17 cellular contexts compared by ENCODE assay signal in genomic region chr3:112365035-112365434, GRCh38. TPM values are rescaled to one million over a fixed set of nuclear protein-coding genes. Genes with fewer than 3 reads are reported as not detected.
DNase-seq lines count a peak whose midpoint lies in the region; ATAC-seq lines count a peak whose summit lies in the region.
"Had no signal": no experiment of that assay in that cellular context is flagged by ENCODE, and none has a peak within 500 bp of the region (broad histone marks: within the 10 kb centered on the region; RNA-seq: fewer than 3 reads in every experiment).

No MANE protein-coding gene starts in this region.

- no peak overlapping the region for H3K4me3 Mint-ChIP-seq in activated CD4-positive, alpha-beta T cell treated with anti-CD3 and anti-CD28 coated beads for 36 hours
- no peak overlapping the region for H3K4me3 Mint-ChIP-seq in activated naive CD8-positive, alpha-beta T cell treated with anti-CD3 and anti-CD28 coated beads for 36 hours

- DNase-seq in activated CD4-positive, alpha-beta T cell treated with anti-CD3 and anti-CD28 coated beads for 36 hours: no peak
- DNase-seq in activated CD4-positive, alpha-beta T cell treated with anti-CD3 and anti-CD28 coated beads for 1 hour: no peak
- DNase-seq in activated naive CD8-positive, alpha-beta T cell treated with anti-CD3 and anti-CD28 coated beads for 36 hours: no peak
- DNase-seq in renal cortical epithelial cell (ENCODE audit: low read depth): peak; percentile 66
- no peak for DNase-seq in middle frontal gyrus (ENCODE audit: extremely low spot score, low spot score)
- no peak for DNase-seq in glomerular visceral epithelial cell (ENCODE audit: extremely low spot score)
- DNase-seq in DMS 273 (lab: John Stamatoyannopoulos, UW; ENCODE audit: unreplicated experiment): no peak
- DNase-seq: activated CD4-positive, alpha-beta T cell treated with anti-CD3 and anti-CD28 coated beads, Interleukin-2, amount 50 U/mL, for 48 hours; amniotic stem cell; DMS 273 treated with DMSO at 0.1 percent for 48 hours; effector CD4-positive, alpha-beta T cell; NCI-H1694 treated with DMSO at 0.1 percent for 48 hours; NK-92 treated with Interleukin-12 subunit alpha and Interleukin-12 subunit beta, amount 100 ng/mL, for 24 hours; posterior cingulate gyrus; stimulated activated CD4-positive, alpha-beta T cell treated with anti-CD3 and anti-CD28 coated beads, Interleukin-4, amount 100 ng/mL, for 24 hours; substantia nigra had no signal

- CTCF ChIA-PET in activated CD4-positive, alpha-beta T cell treated with anti-CD3 and anti-CD28 coated beads for 36 hours (lab: Charles Lee): interaction anchor here (0.6 to 2.0 kb wide), 5 partner anchors 9 to 228 kb away, joined by 3 to 5 read pairs (median 3); no protein-coding TSS in a partner anchor

- POLR2A ChIA-PET in activated CD4-positive, alpha-beta T cell treated with anti-CD3 and anti-CD28 coated beads for 36 hours (lab: Charles Lee): interaction anchor here (0.7 kb wide), 1 partner anchor 18 kb away, joined by 3 read pairs; no protein-coding TSS in a partner anchor

- peaks cover 36% of the 10 kb centered on the region for H3K4me1 Mint-ChIP-seq in activated CD4-positive, alpha-beta T cell treated with anti-CD3 and anti-CD28 coated beads for 36 hours
- H3K4me1 Mint-ChIP-seq in activated naive CD8-positive, alpha-beta T cell treated with anti-CD3 and anti-CD28 coated beads for 36 hours: peaks cover 32% of the 10 kb centered on the region

- H3K27me3 Mint-ChIP-seq in activated CD4-positive, alpha-beta T cell treated with anti-CD3 and anti-CD28 coated beads for 36 hours: no peaks in the 10 kb centered on the region
- no peaks in the 10 kb centered on the region for H3K27me3 Mint-ChIP-seq in activated naive CD8-positive, alpha-beta T cell treated with anti-CD3 and anti-CD28 coated beads for 36 hours

- H3K27ac Mint-ChIP-seq in activated CD4-positive, alpha-beta T cell treated with anti-CD3 and anti-CD28 coated beads for 36 hours: peak overlapping the region; percentile 78
- H3K27ac Mint-ChIP-seq in activated naive CD8-positive, alpha-beta T cell treated with anti-CD3 and anti-CD28 coated beads for 36 hours: peak overlapping the region; percentile 22

- intact Hi-C loops in activated CD4-positive, alpha-beta T cell treated with anti-CD3 and anti-CD28 coated beads for 36 hours (cut with DNase I, micrococcal nuclease): no loop called here

- H3K36me3 Mint-ChIP-seq in activated CD4-positive, alpha-beta T cell treated with anti-CD3 and anti-CD28 coated beads for 36 hours (ENCODE audit: low read depth): peaks cover 38% of the 10 kb centered on the region
- peaks cover 53% of the 10 kb centered on the region for H3K36me3 Mint-ChIP-seq in activated naive CD8-positive, alpha-beta T cell treated with anti-CD3 and anti-CD28 coated beads for 36 hours

- no peaks in the 10 kb centered on the region for H3K9me3 Mint-ChIP-seq in activated CD4-positive, alpha-beta T cell treated with anti-CD3 and anti-CD28 coated beads for 36 hours (ENCODE audit: low read depth)
- H3K9me3 Mint-ChIP-seq in activated naive CD8-positive, alpha-beta T cell treated with anti-CD3 and anti-CD28 coated beads for 36 hours: no peaks in the 10 kb centered on the region

- ATAC-seq in activated CD4-positive, alpha-beta T cell treated with anti-CD3 and anti-CD28 coated beads for 36 hours: peak; percentile 42
- peak; percentile 51 for ATAC-seq in GM21529 (IDR thresholded peaks at IDR 0.05; ENCODE audit: unreplicated experiment)

RNA-seq across cellular contexts. Expression of gene CD200, which starts 32.1 kb away (rescaled TPM):
- total RNA-seq in activated CD4-positive, alpha-beta T cell treated with anti-CD3 and anti-CD28 coated beads for 36 hours: 10 to 100 TPM; 30.2 to 42.3 TPM
- 10 to 100 TPM; 32.7 to 33.6 TPM for total RNA-seq in activated naive CD8-positive, alpha-beta T cell treated with anti-CD3 and anti-CD28 coated beads for 36 hours
- 1.9 and 2.3 TPM in 2 replicates for total RNA-seq in renal cortical epithelial cell
